In the genomic region with DNA sequence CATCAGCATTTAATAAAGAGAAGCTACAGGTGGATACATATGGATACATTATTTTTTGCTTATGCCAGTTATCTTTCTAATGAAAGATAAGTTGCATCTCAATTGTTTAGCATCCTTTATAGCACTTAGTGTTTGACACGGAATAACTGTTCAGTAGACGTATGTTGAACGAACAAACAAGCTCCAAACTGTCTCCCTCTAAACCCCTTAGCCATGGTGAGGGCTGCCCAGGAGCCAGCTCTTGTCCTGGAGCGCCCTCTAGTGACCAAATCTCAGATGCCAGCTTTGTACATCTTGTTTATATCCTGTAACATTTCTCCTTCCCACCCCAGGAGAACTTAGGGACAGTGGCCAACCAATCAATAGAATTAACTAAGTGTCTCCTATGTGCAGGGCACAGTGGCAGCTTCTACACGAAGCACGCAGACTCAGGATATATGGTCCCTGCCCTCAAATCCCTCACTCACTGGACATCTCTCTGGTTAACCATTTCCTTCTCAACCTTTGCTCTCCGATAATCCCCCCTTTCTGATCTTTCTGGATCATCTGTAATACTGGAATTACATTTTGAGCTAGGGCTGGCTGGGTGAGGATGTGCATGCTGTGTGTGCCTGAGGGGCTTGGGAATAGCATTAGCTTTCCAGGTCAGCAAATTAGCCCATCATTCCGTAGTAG, we compare ENCODE assay signal across 8 cellular contexts. TPM values are rescaled to one million over a fixed set of nuclear protein-coding genes. Genes with fewer than 3 reads are reported as not detected.
DNase-seq lines count a peak whose midpoint lies in the region; ATAC-seq and TF ChIP-seq lines count a peak whose summit lies in the region.

No MANE protein-coding gene starts in this region.

- TF ChIP-seq CTCF in Calu3 (IDR thresholded peaks at IDR 0.05; ENCODE audit: unreplicated experiment) (peak; percentile 79), colonic mucosa (IDR thresholded peaks at IDR 0.05) (peak; percentile 95), lower lobe of right lung (IDR thresholded peaks at IDR 0.05) (peak; percentile 88)

- ATAC-seq in HG03439 (IDR thresholded peaks at IDR 0.05; ENCODE audit: unreplicated experiment) = peak; percentile 57
- peak; percentile 86 to 93 for ATAC-seq in lower lobe of right lung
- no peak for ATAC-seq in GM18867 (IDR thresholded peaks at IDR 0.05; ENCODE audit: unreplicated experiment)

- H3K36me3 ChIP-seq in colonic mucosa (no peaks in the 10 kb centered on the region), lower lobe of right lung (no peaks in the 10 kb centered on the region)

- H3K4me1 Mint-ChIP-seq in Calu3 (ENCODE audit: low read depth, unreplicated experiment) = no peaks in the 10 kb centered on the region

- H3K27me3 ChIP-seq in colonic mucosa (no peaks in the 10 kb centered on the region), lower lobe of right lung (ENCODE audit: low read depth) (no peaks in the 10 kb centered on the region)

- no peaks in the 10 kb centered on the region for H3K9me3 ChIP-seq in colonic mucosa
- no peaks in the 10 kb centered on the region for H3K9me3 ChIP-seq in lower lobe of right lung

- peak; percentile 79 for DNase-seq in Calu3
- DNase-seq in NCI-H69 (lab: John Stamatoyannopoulos, UW) = peak; percentile 73
- DNase-seq in activated CD4-positive, alpha-beta T cell treated with anti-CD3 and anti-CD28 coated beads for 4 hours = peak; percentile 66 to 79
- peak; percentile 84 for DNase-seq in colonic mucosa
- peak; percentile 76 for DNase-seq in lower lobe of right lung
- DNase-seq in stimulated activated CD8-positive, alpha-beta memory T cell treated with anti-CD3 and anti-CD28 coated beads, Interleukin-12 subunit alpha, Interleukin-12 subunit beta, amount 100 ng/mL, for 1 hour (ENCODE audit: low read depth) = peak; percentile 71

- no peak overlapping the region for H3K4me3 Mint-ChIP-seq in Calu3 (ENCODE audit: low read depth, unreplicated experiment)

- H3K9ac ChIP-seq in colonic mucosa (ENCODE audit: low read depth in 2 of 2, low read length in 2 of 2) = no peak overlapping the region

- no peaks in the 10 kb centered on the region for H3K36me3 Mint-ChIP-seq in Calu3 (ENCODE audit: insufficient read depth, unreplicated experiment)

- peaks cover 36% of the 10 kb centered on the region for H3K27me3 Mint-ChIP-seq in Calu3 (ENCODE audit: unreplicated experiment)

- intact Hi-C loops in Calu3 (cut with micrococcal nuclease; ENCODE audit: unreplicated experiment) = loop anchor here (1.0 to 2.0 kb wide), 3 partner anchors 31 to 293 kb away; no protein-coding TSS in a partner anchor
- intact Hi-C loops in colonic mucosa (cut with DNase I) = loop anchor here (10.0 kb wide), 1 partner anchor 291 kb away; no protein-coding TSS in a partner anchor
- intact Hi-C loops in lower lobe of right lung (cut with DNase I) = no loop called here

- no peaks in the 10 kb centered on the region for H3K9me3 Mint-ChIP-seq in Calu3 (ENCODE audit: low read depth, unreplicated experiment)

- no TSS peak for BruUV-seq in Calu3 (replicated peaks; lab: Mats Ljungman, UMichigan)

- no peak overlapping the region for H3K4me3 ChIP-seq in colonic mucosa
- no peak overlapping the region for H3K4me3 ChIP-seq in lower lobe of right lung

- no peaks in the 10 kb centered on the region for H3K4me1 ChIP-seq in colonic mucosa
- H3K4me1 ChIP-seq in lower lobe of right lung = no peaks in the 10 kb centered on the region

- CTCF ChIA-PET in Calu3 (lab: Charles Lee) = interaction anchor here (0.5 to 2.3 kb wide), 21 partner anchors 9 to 1075 kb away, joined by 3 to 20 read pairs (median 4); a partner anchor contains a TSS

- H3K27ac Mint-ChIP-seq in Calu3 (ENCODE audit: unreplicated experiment) = no peak overlapping the region

- no peak overlapping the region for H3K27ac ChIP-seq in colonic mucosa
- H3K27ac ChIP-seq in lower lobe of right lung = no peak overlapping the region

RNA-seq across cellular contexts. Expression of a gene that starts 22.9 kb away (rescaled TPM):
- total RNA-seq in Calu3 (2022) = not detected in 2 replicates
- total RNA-seq in colonic mucosa = not detected
- total RNA-seq in lower lobe of right lung = not detected

RNA-seq across cellular contexts. Expression of a gene that starts 45.1 kb away (rescaled TPM):
- total RNA-seq in Calu3 (2022) = not detected in 2 replicates
- total RNA-seq in colonic mucosa = not detected
- not detected for total RNA-seq in lower lobe of right lung
